In the genomic region with DNA sequence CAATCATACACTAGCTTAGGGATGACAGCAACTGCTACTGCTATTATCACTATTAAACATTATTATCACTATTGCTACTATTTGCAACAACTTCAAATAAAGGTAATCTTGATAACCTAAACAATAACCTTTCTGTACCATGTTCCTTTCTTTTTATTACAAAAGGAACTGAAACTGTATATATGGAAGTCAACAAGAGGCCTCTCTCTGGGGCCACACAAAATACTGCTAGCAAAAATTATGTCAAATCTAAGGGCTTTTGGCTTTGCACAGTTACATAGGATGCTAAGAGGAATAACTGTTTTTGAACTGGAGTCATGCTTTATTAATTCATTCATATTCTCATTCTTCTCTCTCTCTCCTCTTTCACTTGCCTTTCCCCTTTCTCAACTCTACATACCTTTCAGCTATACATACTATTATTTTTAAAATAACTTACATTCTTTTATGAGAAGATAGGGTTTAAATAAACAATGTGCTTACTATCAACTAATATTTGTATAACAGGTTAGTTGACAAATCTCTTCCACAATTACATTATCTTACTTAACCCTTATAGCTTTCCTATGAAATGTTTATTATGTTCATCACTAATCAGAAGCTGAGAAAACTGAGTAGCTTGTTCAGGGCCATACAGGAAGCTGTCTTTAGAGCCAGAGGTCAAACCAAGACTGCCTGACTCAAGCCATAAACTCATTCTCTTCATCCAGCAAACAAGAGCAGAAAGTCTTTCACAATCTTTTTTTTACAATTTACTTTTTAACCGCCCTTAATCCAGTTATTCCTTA, we compare ENCODE assay signal across 13 cellular contexts. TPM values are rescaled to one million over a fixed set of nuclear protein-coding genes. Genes with fewer than 3 reads are reported as not detected.
DNase-seq lines count a peak whose midpoint lies in the region; ATAC-seq and TF ChIP-seq lines count a peak whose summit lies in the region.
"Had no signal": no experiment of that assay in that cellular context is flagged by ENCODE, and none has a peak within 500 bp of the region (broad histone marks: within the 10 kb centered on the region; RNA-seq: fewer than 3 reads in every experiment).

No MANE protein-coding gene starts in this region.

- no peak for TF ChIP-seq EP300 in transverse colon (IDR thresholded peaks at IDR 0.05; ENCODE audit: low read depth)

- CTCF ChIA-PET in PC-3 (lab: Charles Lee): interaction anchor here (0.9 to 1.0 kb wide), 2 partner anchors 16 to 61 kb away, joined by 6 to 9 read pairs; no protein-coding TSS in a partner anchor

- POLR2A ChIA-PET in PC-3 (lab: Charles Lee; ENCODE audit: unreplicated experiment): interaction anchor here (0.5 to 0.7 kb wide), 3 partner anchors 24 to 1379 kb away, joined by 3 to 8 read pairs (median 4); no protein-coding TSS in a partner anchor

- no peak for TF ChIP-seq POLR2A in transverse colon (IDR thresholded peaks at IDR 0.05)

- in situ Hi-C loops in transverse colon (cut with MboI; ENCODE audit: low pct_ligation_motif_present in 1 of 4, low pct_unique_long_range_greater_than_20kb in 1 of 4, low sequenced_read_pairs in 3 of 4): no loop called here

- no peak overlapping the region for H2AFZ ChIP-seq in PC-3 (ENCODE audit: low read length)

- H3K9me2 ChIP-seq in PC-3 (replicated peaks; ENCODE audit: low read length): no peaks in the 10 kb centered on the region

- peak; percentile 87 for ATAC-seq in PC-3
- ATAC-seq in left lobe of liver: no peak
- ATAC-seq: natural killer cell had no signal

- H3K4me2 ChIP-seq in PC-3 (ENCODE audit: low read length): peak overlapping the region; percentile 61; the same call in 1 of the 2 replicates

- H3K79me2 ChIP-seq in PC-3 (ENCODE audit: low read length): peaks cover 56% of the 10 kb centered on the region

- H3K27me3 ChIP-seq in PC-3 (ENCODE audit: low read length) (no peaks in the 10 kb centered on the region), transverse colon (no peaks in the 10 kb centered on the region)

- WGBS in transverse colon (ENCODE audit: low coverage in 1 of 2), 2 donors: 40 to 44% methylated on average over 1 of the region's 1 CpG

- TF ChIP-seq CTCF in PC-3 (conservative IDR thresholded peaks at IDR 0.05; ENCODE audit: low read depth, low read length): no peak
- no peak for TF ChIP-seq CTCF in fibroblast of mammary gland (conservative IDR thresholded peaks at IDR 0.05; ENCODE audit: control insufficient read depth, insufficient read depth, low read depth, low read length)
- no peak for TF ChIP-seq CTCF in transverse colon (IDR thresholded peaks at IDR 0.05)

- no peak overlapping the region for H3K9ac ChIP-seq in PC-3 (ENCODE audit: low read length)

- no peaks in the 10 kb centered on the region for H3K9me3 ChIP-seq in PC-3 (ENCODE audit: low read length)
- no peaks in the 10 kb centered on the region for H3K9me3 ChIP-seq in transverse colon

- no peak overlapping the region for H3K4me3 ChIP-seq in PC-3 (ENCODE audit: low read length)
- no peak overlapping the region for H3K4me3 ChIP-seq in fibroblast of mammary gland (ENCODE audit: control insufficient read depth, low read depth, low read length)
- H3K4me3 ChIP-seq in transverse colon: no peak overlapping the region

- intact Hi-C loops in PC-3 (cut with micrococcal nuclease) (loop anchor here (2.0 to 5.0 kb wide), 3 partner anchors 16 to 104 kb away; no protein-coding TSS in a partner anchor), transverse colon (cut with DNase I; ENCODE audit: low total_unique reads) (no loop called here)

- peak overlapping the region; percentile 52; the same call in 1 of the 2 replicates for H3K27ac ChIP-seq in PC-3 (ENCODE audit: low read length)
- peak overlapping the region; percentile 73 to 82 (median 80) for H3K27ac ChIP-seq in transverse colon
- H3K27ac ChIP-seq: 22Rv1 had no signal

- DNase-seq in SIG-M5 treated with dmso at 0.1 percent for 504 hours (lab: John Stamatoyannopoulos, UW; ENCODE audit: unreplicated experiment): peak; percentile 31
- no peak for DNase-seq in SIG-M5 (lab: John Stamatoyannopoulos, UW)
- peak; percentile 79 for DNase-seq in PC-3
- DNase-seq in fibroblast of mammary gland (ENCODE audit: low read depth): peak; percentile 83
- no peak for DNase-seq in transverse colon
- DNase-seq in left lobe of liver (ENCODE audit: low spot score): no peak
- DNase-seq in NCI-H2171 (lab: John Stamatoyannopoulos, UW): no peak
- no peak for DNase-seq in OCI-M1 (lab: John Stamatoyannopoulos, UW)
- DNase-seq: activated CD4-positive, alpha-beta T cell treated with anti-CD3 and anti-CD28 coated beads, Interleukin-2, amount 50 U/mL, for 48 hours; activated naive CD8-positive, alpha-beta T cell treated with anti-CD3 and anti-CD28 coated beads for 36 hours; effector memory CD4-positive, alpha-beta T cell; natural killer cell had no signal

- H3K4me1 ChIP-seq in PC-3 (ENCODE audit: insufficient read depth, low read length) (peaks cover 42% of the 10 kb centered on the region), transverse colon (peaks cover 15 to 43% (median 19%) of the 10 kb centered on the region in 4 donors)

- peaks cover 10% of the 10 kb centered on the region for H3F3A ChIP-seq in PC-3 (ENCODE audit: low read length, unreplicated experiment)

- peaks cover 13% of the 10 kb centered on the region for H4K20me1 ChIP-seq in PC-3 (ENCODE audit: low read length)

- H3K36me3 ChIP-seq in PC-3 (ENCODE audit: low read depth, low read length) (peaks cover 12% of the 10 kb centered on the region; the same call in 1 of the 2 replicates), transverse colon (no peaks in the 10 kb centered on the region)

- BruUV-seq in PC-3 (replicated peaks; lab: Mats Ljungman, UMichigan): no TSS peak

RNA-seq across cellular contexts. Expression of a gene that starts 25.7 kb away (rescaled TPM):
- total RNA-seq in PC-3 (2014; rRNA removed) (8.7 and 14.0 TPM in 2 replicates), transverse colon (10 to 100 TPM in 3 of 4 donors, 1 to 10 TPM in 1; 4.8 to 45.7 (median 28.4) TPM), left lobe of liver (14.8 TPM)

Comparison
In these comparisons a context has a peak if more than half of its experiments do, and no peak if none do; other contexts are left out.
1. DNase-seq: peak in SIG-M5 treated with dmso at 0.1 percent for 504 hours (single experiment), PC-3 (single experiment) and fibroblast of mammary gland (single experiment); none in SIG-M5 (single experiment), transverse colon (single experiment), left lobe of liver (single experiment), NCI-H2171 (single experiment) and OCI-M1 (single experiment).